ENCODE assay signal across 2 cellular contexts in genomic region chr12:23503544-23503943, GRCh38.
TF ChIP-seq lines count a peak whose summit lies in the region.

No MANE protein-coding gene starts in this region.

TF ChIP-seq in GM23338, 12 proteins besides CTCF, POLR2A, EP300 and RAD21:
- no peak for TF ChIP-seq EZH2phosphoT487 (IDR thresholded peaks at IDR 0.05; ENCODE audit: unreplicated experiment)
TF ChIP-seq in GM23338: peak in this region for 0.

TF ChIP-seq in K562, 482 proteins besides CTCF, POLR2A, EP300 and RAD21:
- no peak for TF ChIP-seq NFXL1 (CRISPR knock-in tag; IDR thresholded peaks at IDR 0.05)
- TF ChIP-seq, protein P1, sequence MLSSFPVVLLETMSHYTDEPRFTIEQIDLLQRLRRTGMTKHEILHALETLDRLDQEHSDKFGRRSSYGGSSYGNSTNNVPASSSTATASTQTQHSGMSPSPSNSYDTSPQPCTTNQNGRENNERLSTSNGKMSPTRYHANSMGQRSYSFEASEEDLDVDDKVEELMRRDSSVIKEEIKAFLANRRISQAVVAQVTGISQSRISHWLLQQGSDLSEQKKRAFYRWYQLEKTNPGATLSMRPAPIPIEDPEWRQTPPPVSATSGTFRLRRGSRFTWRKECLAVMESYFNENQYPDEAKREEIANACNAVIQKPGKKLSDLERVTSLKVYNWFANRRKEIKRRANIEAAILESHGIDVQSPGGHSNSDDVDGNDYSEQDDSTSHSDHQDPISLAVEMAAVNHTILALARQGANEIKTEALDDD (IDR thresholded peaks at IDR 0.05): peak; percentile 56; the same call in 1 of the 2 replicates
- TF ChIP-seq POLR2AphosphoS5 (IDR thresholded peaks at IDR 0.05; ENCODE audit: control insufficient read depth, insufficient read depth, low read depth, low read length): no peak
TF ChIP-seq in K562: peak in this region for 1.
